ENCODE assay signal across 8 cellular contexts in genomic region chr11:22703040-22703439, GRCh38. TPM values are rescaled to one million over a fixed set of nuclear protein-coding genes. Genes with fewer than 3 reads are reported as not detected.
DNase-seq lines count a peak whose midpoint lies in the region; ATAC-seq and TF ChIP-seq lines count a peak whose summit lies in the region.

No MANE protein-coding gene starts in this region.

- H3K9me3 Mint-ChIP-seq in activated CD8-positive, alpha-beta T cell treated with anti-CD3 and anti-CD28 coated beads, Interleukin-2, amount 10 ng/mL, durations not matched to agents 7 days and 5 days (ENCODE audit: insufficient read depth): no peaks in the 10 kb centered on the region

- peak; percentile 44 for ATAC-seq in activated CD8-positive, alpha-beta T cell treated with anti-CD3 and anti-CD28 coated beads, Interleukin-2, amount 10 ng/mL, durations not matched to agents 7 days and 5 days
- ATAC-seq in GM21381 (IDR thresholded peaks at IDR 0.05; ENCODE audit: unreplicated experiment): no peak

- POLR2A ChIA-PET in activated CD8-positive, alpha-beta T cell treated with anti-CD3 and anti-CD28 coated beads, Interleukin-2, amount 10 ng/mL, durations not matched to agents 7 days and 5 days (lab: Charles Lee): no interaction called here

- DNase-seq in NCI-H146 treated with DMSO at 0.1 percent for 48 hours (lab: John Stamatoyannopoulos, UW; ENCODE audit: unreplicated experiment): peak; percentile 2
- no peak for DNase-seq in NCI-H146 (lab: John Stamatoyannopoulos, UW)
- peak; percentile 83 for DNase-seq in M059J (ENCODE audit: low read depth)
- no peak for DNase-seq in activated CD8-positive, alpha-beta T cell treated with anti-CD3 and anti-CD28 coated beads, Interleukin-2, amount 10 ng/mL, durations not matched to agents 7 days and 5 days
- DNase-seq in iPS-NIHi7 (ENCODE audit: extremely low spot score): peak; percentile 27
- no peak for DNase-seq in esophagus squamous epithelium (lab: John Stamatoyannopoulos, UW)
- DNase-seq in tibial nerve (ENCODE audit: low spot score in 2 of 2): no peak

- no peaks in the 10 kb centered on the region for H3K4me1 Mint-ChIP-seq in activated CD8-positive, alpha-beta T cell treated with anti-CD3 and anti-CD28 coated beads, Interleukin-2, amount 10 ng/mL, durations not matched to agents 7 days and 5 days (ENCODE audit: low read depth)

- H3K27ac ChIP-seq in esophagus squamous epithelium (no peak overlapping the region), tibial nerve (no peak overlapping the region)

- H3K4me1 ChIP-seq in esophagus squamous epithelium (no peaks in the 10 kb centered on the region), tibial nerve (peaks cover 0 to 8% (median 0%) of the 10 kb centered on the region in 4 donors)

- H3K9me3 ChIP-seq in esophagus squamous epithelium (no peaks in the 10 kb centered on the region), tibial nerve (no peaks in the 10 kb centered on the region)

- no peak overlapping the region for H3K4me3 Mint-ChIP-seq in activated CD8-positive, alpha-beta T cell treated with anti-CD3 and anti-CD28 coated beads, Interleukin-2, amount 10 ng/mL, durations not matched to agents 7 days and 5 days

- no peaks in the 10 kb centered on the region for H3K36me3 Mint-ChIP-seq in activated CD8-positive, alpha-beta T cell treated with anti-CD3 and anti-CD28 coated beads, Interleukin-2, amount 10 ng/mL, durations not matched to agents 7 days and 5 days (ENCODE audit: low read depth)

- TF ChIP-seq POLR2A in esophagus squamous epithelium (IDR thresholded peaks at IDR 0.05): no peak
- TF ChIP-seq POLR2A in tibial nerve (IDR thresholded peaks at IDR 0.05): no peak

- CTCF ChIA-PET in activated CD8-positive, alpha-beta T cell treated with anti-CD3 and anti-CD28 coated beads, Interleukin-2, amount 10 ng/mL, durations not matched to agents 7 days and 5 days (lab: Charles Lee): no interaction called here

- peaks cover 2% of the 10 kb centered on the region for H3K27me3 Mint-ChIP-seq in activated CD8-positive, alpha-beta T cell treated with anti-CD3 and anti-CD28 coated beads, Interleukin-2, amount 10 ng/mL, durations not matched to agents 7 days and 5 days (ENCODE audit: low read depth)

- WGBS in esophagus squamous epithelium, 2 donors: 40 to 49% methylated on average over 3 of the region's 3 CpGs
- whole genome bisulfite sequencing in tibial nerve, 2 donors: 44 to 45% methylated on average over 3 of the region's 3 CpGs

- intact Hi-C loops in esophagus squamous epithelium (cut with DNase I): no loop called here

- H3K36me3 ChIP-seq in esophagus squamous epithelium (no peaks in the 10 kb centered on the region), tibial nerve (no peaks in the 10 kb centered on the region)

- TF ChIP-seq EP300 in tibial nerve (IDR thresholded peaks at IDR 0.05): no peak

- TF ChIP-seq CTCF in esophagus squamous epithelium (IDR thresholded peaks at IDR 0.05): no peak
- TF ChIP-seq CTCF in tibial nerve (IDR thresholded peaks at IDR 0.05): no peak

- H3K27me3 ChIP-seq in esophagus squamous epithelium (no peaks in the 10 kb centered on the region), tibial nerve (no peaks in the 10 kb centered on the region)

- H3K27ac Mint-ChIP-seq in activated CD8-positive, alpha-beta T cell treated with anti-CD3 and anti-CD28 coated beads, Interleukin-2, amount 10 ng/mL, durations not matched to agents 7 days and 5 days: no peak overlapping the region

- H3K4me3 ChIP-seq in esophagus squamous epithelium (no peak overlapping the region), tibial nerve (no peak overlapping the region)

RNA-seq across cellular contexts. Expression of gene GAS2, which starts 36.6 kb away (rescaled TPM):
- total RNA-seq in M059J (2014; rRNA removed; shearing (Covaris generic)): 0.62 and 2.5 TPM in 2 replicates
- total RNA-seq in activated CD8-positive, alpha-beta T cell treated with anti-CD3 and anti-CD28 coated beads, Interleukin-2, amount 10 ng/mL, durations not matched to agents 7 days and 5 days: 1 to 10 TPM in 1 of 2 experiments, under 1 TPM in 1; 0.89 to 1.5 TPM
- total RNA-seq in esophagus squamous epithelium (1 to 10 TPM in 3 of 4 donors, under 1 TPM in 1; 0.15 to 4.0 (median 2.5) TPM), tibial nerve (10 to 100 TPM in 3 of 4 donors, 1 to 10 TPM in 1; 9.3 to 41.5 (median 18.0) TPM)

Comparison
In these comparisons a context has a peak if more than half of its experiments do, and no peak if none do; other contexts are left out.
1. DNase-seq: peak in NCI-H146 treated with DMSO at 0.1 percent for 48 hours (single experiment), M059J (single experiment) and iPS-NIHi7 (single experiment); none in NCI-H146 (single experiment), activated CD8-positive, alpha-beta T cell treated with anti-CD3 and anti-CD28 coated beads, Interleukin-2, amount 10 ng/mL, durations not matched to agents 7 days and 5 days (single experiment), esophagus squamous epithelium (single experiment) and tibial nerve (0 of 2).